In the genomic region with DNA sequence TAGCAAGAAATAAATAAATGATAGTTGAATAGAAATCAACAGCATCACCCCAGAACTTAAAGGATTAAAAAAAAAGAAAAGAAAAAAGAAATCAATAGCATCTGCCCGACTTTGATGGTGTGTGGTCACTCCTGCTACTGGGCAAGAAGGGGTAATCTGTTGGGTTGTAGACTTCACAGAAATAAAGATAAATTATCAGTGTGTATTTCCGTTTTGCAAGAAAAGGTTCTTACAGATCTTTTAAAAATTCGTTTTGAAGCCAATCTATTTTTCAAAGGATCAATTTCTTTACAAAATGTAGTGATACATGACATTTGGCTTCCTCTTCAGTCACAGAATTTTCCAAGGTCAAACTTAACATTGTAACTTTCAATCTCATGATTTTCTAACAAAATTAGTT, we compare ENCODE assay signal across 7 cellular contexts.
"Had no signal": no experiment of that assay in that cellular context is flagged by ENCODE, and none has a peak within 500 bp of the region (broad histone marks: within the 10 kb centered on the region; RNA-seq: fewer than 3 reads in every experiment).

No MANE protein-coding gene starts in this region.

- ATAC-seq: GM12878 had no signal

- FAIRE-seq: G401.6, GM12878, GM12891, GM12892, GM18507, GM19239 had no signal

- DNase-seq: GDM1 had no signal

- H3K4me3 ChIP-seq: GM12878 had no signal
